Comparison of ENCODE assay signal across 1 cellular context in genomic region chr19:39432677-39433025, GRCh38.
TF ChIP-seq lines count a peak whose summit lies in the region.

No MANE protein-coding gene starts in this region.

TF ChIP-seq in IMR-90, 13 proteins besides CTCF, POLR2A, EP300 and RAD21:
- TF ChIP-seq ELK1 (IDR thresholded peaks at IDR 0.05; ENCODE audit: borderline replicate concordance, low read depth, low read length), result no peak
- no peak for TF ChIP-seq RCOR1 (IDR thresholded peaks at IDR 0.05; ENCODE audit: insufficient replicate concordance, low read length)
- no peak for TF ChIP-seq CHD1 (IDR thresholded peaks at IDR 0.05; ENCODE audit: low read depth, low read length)
- no peak for TF ChIP-seq MXI1 (IDR thresholded peaks at IDR 0.05; ENCODE audit: borderline replicate concordance, low read depth, low read length)
- TF ChIP-seq NFE2L2 (IDR thresholded peaks at IDR 0.05; ENCODE audit: low read depth, low read length), result no peak
- no peak for TF ChIP-seq FOS (IDR thresholded peaks at IDR 0.05; ENCODE audit: low read depth, low read length)
- TF ChIP-seq MAZ (IDR thresholded peaks at IDR 0.05; ENCODE audit: borderline replicate concordance, low read depth, low read length), result no peak
- no peak for TF ChIP-seq SMC3 (IDR thresholded peaks at IDR 0.05; ENCODE audit: low read depth, low read length)
